34 cellular contexts compared by ENCODE assay signal in genomic region chr6:29745386-29745785, GRCh38.
"Had no signal": no experiment of that assay in that cellular context is flagged by ENCODE, and none has a peak within 500 bp of the region (broad histone marks: within the 10 kb centered on the region; RNA-seq: fewer than 3 reads in every experiment).

No MANE protein-coding gene starts in this region.

- H3K9me3 Mint-ChIP-seq: activated CD4-positive, alpha-beta memory T cell treated with anti-CD3 and anti-CD28 coated beads, Interleukin-2, amount 10 ng/mL, durations not matched to agents 7 days and 5 days; activated naive CD4-positive, alpha-beta T cell treated with anti-CD3 and anti-CD28 coated beads for 36 hours; activated naive CD4-positive, alpha-beta T cell treated with anti-CD3 and anti-CD28 coated beads, Interleukin-2, amount 50 U/mL, for 72 hours; T-cell had no signal

- H3K27ac ChIP-seq: brain microvascular endothelial cell, PC-9, RWPE1, WERI-Rb-1 had no signal

- H3K36me3 ChIP-seq: brain microvascular endothelial cell, MG63, WERI-Rb-1 had no signal

- H3K4me3 Mint-ChIP-seq: activated CD4-positive, alpha-beta memory T cell treated with anti-CD3 and anti-CD28 coated beads, Interleukin-2, amount 10 ng/mL, durations not matched to agents 7 days and 5 days; activated CD8-positive, alpha-beta memory T cell treated with anti-CD3 and anti-CD28 coated beads, Interleukin-2, amount 10 ng/mL, durations not matched to agents 7 days and 5 days; activated naive CD4-positive, alpha-beta T cell treated with anti-CD3 and anti-CD28 coated beads for 36 hours; T-cell had no signal

- H3K27ac Mint-ChIP-seq: activated CD4-positive, alpha-beta memory T cell treated with anti-CD3 and anti-CD28 coated beads, Interleukin-2, amount 10 ng/mL, durations not matched to agents 7 days and 5 days; activated CD8-positive, alpha-beta memory T cell treated with anti-CD3 and anti-CD28 coated beads, Interleukin-2, amount 10 ng/mL, durations not matched to agents 7 days and 5 days; activated naive CD4-positive, alpha-beta T cell treated with anti-CD3 and anti-CD28 coated beads for 36 hours; T-cell had no signal

- H3K4me3 ChIP-seq: MG63, PC-9 had no signal

- H3K27me3 Mint-ChIP-seq: activated CD4-positive, alpha-beta memory T cell treated with anti-CD3 and anti-CD28 coated beads, Interleukin-2, amount 10 ng/mL, durations not matched to agents 7 days and 5 days; activated CD8-positive, alpha-beta memory T cell treated with anti-CD3 and anti-CD28 coated beads, Interleukin-2, amount 10 ng/mL, durations not matched to agents 7 days and 5 days; T-cell had no signal

- H3K9me3 ChIP-seq: MG63 had no signal

- DNase-seq: activated CD4-positive, alpha-beta memory T cell treated with anti-CD3 and anti-CD28 coated beads, Interleukin-2, amount 10 ng/mL, durations not matched to agents 7 days and 5 days; activated CD4-positive, alpha-beta T cell treated with anti-CD3 and anti-CD28 coated beads for 1 hour; activated CD4-positive, alpha-beta T cell treated with anti-CD3 and anti-CD28 coated beads for 48 hours; activated CD4-positive, CD25-positive, alpha-beta regulatory T cell; activated CD8-positive, alpha-beta memory T cell treated with anti-CD3 and anti-CD28 coated beads for 24 hours; activated CD8-positive, alpha-beta memory T cell treated with anti-CD3 and anti-CD28 coated beads, Interleukin-2, amount 10 ng/mL, durations not matched to agents 7 days and 5 days; activated gamma-delta T cell treated with Interleukin-2 at 50 U/mL for 16 hours; activated naive CD4-positive, alpha-beta T cell treated with anti-CD3 and anti-CD28 coated beads for 36 hours; activated T-cell treated with anti-CD3 and anti-CD28 coated beads, Interleukin-2, amount 50 U/mL, for 48 hours; amniotic stem cell; aorta; brain microvascular endothelial cell; central memory CD4-positive, alpha-beta T cell; Kasumi-1; KG1; MG63; NCI-H1048; NCI-H1105 treated with DMSO at 0.1 percent for 48 hours; NCI-H1436; NCI-H1694 treated with DMSO at 0.1 percent for 48 hours; NCI-H2029; NCI-H345; NCI-H524 treated with DMSO at 0.1 percent for 48 hours; NK-92 treated with Interleukin-12 subunit alpha and Interleukin-12 subunit beta, amount 100 ng/mL, for 24 hours; PC-9; SIG-M5; T-cell; T-helper 2 cell; T1000; WERI-Rb-1 had no signal

- ATAC-seq: activated CD8-positive, alpha-beta memory T cell treated with anti-CD3 and anti-CD28 coated beads, Interleukin-2, amount 10 ng/mL, durations not matched to agents 7 days and 5 days; activated naive CD4-positive, alpha-beta T cell treated with anti-CD3 and anti-CD28 coated beads, Interleukin-2, amount 50 U/mL, for 72 hours; Right ventricle myocardium inferior; SK-N-SH treated with all-trans-retinoic acid at 6 μM for 48 hours; T-cell had no signal
